ENCODE assay signal across 8 cellular contexts in the genomic region with DNA sequence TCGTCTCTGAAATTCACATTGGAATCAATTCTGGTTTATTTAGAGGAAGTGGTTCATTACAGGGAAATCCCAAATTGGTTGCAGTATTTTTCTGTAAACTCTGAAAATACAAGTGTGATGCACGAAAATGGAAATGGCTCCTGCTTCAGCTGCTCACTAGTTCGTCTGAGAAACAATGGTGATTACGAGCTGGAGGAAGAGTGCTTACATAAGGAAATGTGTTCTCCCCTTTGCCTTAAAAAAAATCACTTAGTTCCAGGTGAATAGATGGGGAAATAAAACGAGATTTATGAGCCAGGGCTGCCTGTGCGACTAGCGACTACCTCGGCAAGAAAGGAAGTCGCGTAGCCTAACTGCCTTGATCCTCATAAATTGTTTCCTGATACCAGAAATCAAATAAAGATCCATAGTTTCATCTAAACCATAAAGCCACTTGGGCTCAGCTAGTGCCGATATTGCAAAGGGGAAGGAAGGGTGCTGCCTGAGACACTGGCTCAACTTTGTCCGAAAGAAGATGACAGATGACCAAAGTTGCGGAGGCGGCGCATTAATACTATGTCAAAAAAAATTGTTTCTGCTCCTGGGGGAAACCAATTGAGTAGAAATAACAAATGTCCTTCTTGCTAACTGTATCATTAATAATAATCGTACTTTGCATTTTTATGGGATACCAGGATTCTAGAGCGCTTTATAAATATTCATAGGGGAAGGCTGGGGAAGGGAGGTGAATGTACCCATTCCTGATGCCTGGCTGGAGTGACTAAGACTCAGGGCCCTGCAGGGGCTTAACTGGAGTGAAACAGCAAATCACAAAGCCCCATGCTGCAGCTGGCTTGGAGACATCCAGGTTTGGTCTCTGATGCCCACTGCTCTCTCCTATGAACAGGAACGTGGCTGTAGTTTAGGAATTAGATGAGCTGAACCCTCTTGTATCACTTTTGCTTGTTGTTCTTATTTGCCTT.
DNase-seq lines count a peak whose midpoint lies in the region; ATAC-seq, FAIRE-seq and TF ChIP-seq lines count a peak whose summit lies in the region.

No MANE protein-coding gene starts in this region.

- ATAC-seq in GM21825 (IDR thresholded peaks at IDR 0.05; ENCODE audit: unreplicated experiment) = peak; percentile 56

- dilution Hi-C loops in keratinocyte (cut with MboI; ENCODE audit: extremely low pct_ligation_motif_present, low sequenced_read_pairs) = no loop called here

- peaks cover 3% of the 10 kb centered on the region for H3K27me3 Mint-ChIP-seq in glutamatergic neuron (ENCODE audit: unreplicated experiment)
- H3K27me3 Mint-ChIP-seq in activated CD4-positive, alpha-beta memory T cell treated with anti-CD3 and anti-CD28 coated beads for 36 hours = peaks cover 7% of the 10 kb centered on the region

- H3K9me3 Mint-ChIP-seq in glutamatergic neuron (ENCODE audit: unreplicated experiment) = peaks cover 2% of the 10 kb centered on the region
- H3K9me3 Mint-ChIP-seq in activated CD4-positive, alpha-beta memory T cell treated with anti-CD3 and anti-CD28 coated beads for 36 hours = no peaks in the 10 kb centered on the region

- H3K27ac ChIP-seq in keratinocyte (ENCODE audit: control insufficient read depth, insufficient read depth, low read length) (no peak overlapping the region), testis (peak overlapping the region; percentile 0 to 32)

- H3K27ac Mint-ChIP-seq in glutamatergic neuron (ENCODE audit: unreplicated experiment) = no peak overlapping the region
- H3K27ac Mint-ChIP-seq in activated CD4-positive, alpha-beta memory T cell treated with anti-CD3 and anti-CD28 coated beads for 36 hours = no peak overlapping the region

- H3K9me1 ChIP-seq in keratinocyte (ENCODE audit: control insufficient read depth, extremely low read depth, insufficient read depth, low read length) = no peaks in the 10 kb centered on the region

- POLR2A ChIA-PET in activated CD4-positive, alpha-beta memory T cell treated with anti-CD3 and anti-CD28 coated beads for 36 hours (lab: Charles Lee) = no interaction called here

- TF ChIP-seq POLR2A in testis (IDR thresholded peaks at IDR 0.05) = no peak

- H3K36me3 ChIP-seq in adipocyte (ENCODE audit: control insufficient read depth, insufficient read depth, low read length, severe bottlenecking) (no peaks in the 10 kb centered on the region), keratinocyte (ENCODE audit: control insufficient read depth in 2 of 2, extremely low read depth in 1 of 2, insufficient read depth in 2 of 2, low read length in 2 of 2) (no peaks in the 10 kb centered on the region), testis (ENCODE audit: low read depth, missing control alignments) (no peaks in the 10 kb centered on the region)

- H4K20me1 ChIP-seq in keratinocyte (ENCODE audit: control insufficient read depth, extremely low read depth, insufficient read depth, low read length) = no peaks in the 10 kb centered on the region

- WGBS in testis, 2 donors = 17 to 25% methylated on average over 18 of the region's 18 CpGs

- intact Hi-C loops in testis (cut with DNase I; ENCODE audit: low total_unique reads) = no loop called here
- intact Hi-C loops in activated CD4-positive, alpha-beta memory T cell treated with anti-CD3 and anti-CD28 coated beads for 36 hours (cut with micrococcal nuclease) = no loop called here

- H3K9me3 ChIP-seq in adipocyte (ENCODE audit: control insufficient read depth, low read length) = no peaks in the 10 kb centered on the region
- H3K9me3 ChIP-seq in keratinocyte (ENCODE audit: control insufficient read depth, low read depth, low read length) = no peaks in the 10 kb centered on the region
- H3K9me3 ChIP-seq in testis = no peaks in the 10 kb centered on the region

- H3K4me1 ChIP-seq in adipocyte (ENCODE audit: control insufficient read depth, insufficient read depth, low read length) (peaks cover 34% of the 10 kb centered on the region), keratinocyte (ENCODE audit: control insufficient read depth, extremely low read depth, insufficient read depth, low read length) (peaks cover 21% of the 10 kb centered on the region), testis (peaks cover 30% of the 10 kb centered on the region)

- no peak overlapping the region for H3K4me3 Mint-ChIP-seq in glutamatergic neuron (ENCODE audit: unreplicated experiment)
- no peak overlapping the region for H3K4me3 Mint-ChIP-seq in activated CD4-positive, alpha-beta memory T cell treated with anti-CD3 and anti-CD28 coated beads for 36 hours

- peak; percentile 26 for FAIRE-seq in keratinocyte (lab: Jason Lieb, UNC)
- no peak for FAIRE-seq in GM19239 (lab: Jason Lieb, UNC)

- H2AFZ ChIP-seq in keratinocyte (ENCODE audit: control insufficient read depth, low read length) = no peak overlapping the region

- no peaks in the 10 kb centered on the region for H3K79me2 ChIP-seq in keratinocyte (ENCODE audit: control insufficient read depth, insufficient read depth, low read length)

- DNase-seq in adipocyte (ENCODE audit: low read depth) (peak; percentile 53), keratinocyte (ENCODE audit: low read depth, low spot score) (no peak), testis (no peak), cerebellum (ENCODE audit: low spot score) (no peak), glutamatergic neuron (no peak), GM19239 (ENCODE audit: insufficient read length, low spot score) (no peak)
- no peak for DNase-seq in activated CD4-positive, alpha-beta memory T cell treated with anti-CD3 and anti-CD28 coated beads for 36 hours

- H3K4me3 ChIP-seq in adipocyte (ENCODE audit: low read length) (peak overlapping the region; percentile 85), keratinocyte (ENCODE audit: control insufficient read depth in 2 of 3, extremely low read depth in 1 of 3, insufficient read depth in 2 of 3, low read depth in 1 of 3, low read length in 3 of 3) (no peak overlapping the region), testis (peak overlapping the region in 1 of 2 donors; percentile 29)

- CTCF ChIA-PET in activated CD4-positive, alpha-beta memory T cell treated with anti-CD3 and anti-CD28 coated beads for 36 hours (lab: Charles Lee) = no interaction called here

- no peak for TF ChIP-seq CTCF in keratinocyte (optimal IDR thresholded peaks at IDR 0.05 in 1 of 3, IDR thresholded peaks at IDR 0.05 in 1 of 3, conservative IDR thresholded peaks at IDR 0.05 in 1 of 3; ENCODE audit: extremely low read depth in 1 of 3, insufficient read depth in 2 of 3, low read length in 3 of 3)
- no peak for TF ChIP-seq CTCF in testis (IDR thresholded peaks at IDR 0.05)
- no peak for TF ChIP-seq CTCF in glutamatergic neuron (IDR thresholded peaks at IDR 0.05; ENCODE audit: partially characterized antibody, unreplicated experiment)

- H3K4me2 ChIP-seq in keratinocyte (ENCODE audit: control insufficient read depth, extremely low read depth, insufficient read depth, low read depth, low read length) = peak overlapping the region; percentile 50

- no peaks in the 10 kb centered on the region for H3K4me1 Mint-ChIP-seq in glutamatergic neuron (ENCODE audit: low read depth, unreplicated experiment)
- H3K4me1 Mint-ChIP-seq in activated CD4-positive, alpha-beta memory T cell treated with anti-CD3 and anti-CD28 coated beads for 36 hours (ENCODE audit: low read depth) = no peaks in the 10 kb centered on the region

- no peaks in the 10 kb centered on the region for H3K36me3 Mint-ChIP-seq in glutamatergic neuron (ENCODE audit: unreplicated experiment)
- no peaks in the 10 kb centered on the region for H3K36me3 Mint-ChIP-seq in activated CD4-positive, alpha-beta memory T cell treated with anti-CD3 and anti-CD28 coated beads for 36 hours

- H3K27me3 ChIP-seq in adipocyte (replicated peaks; ENCODE audit: control insufficient read depth, insufficient read depth, low read length) (no peaks in the 10 kb centered on the region), keratinocyte (ENCODE audit: control insufficient read depth, extremely low read depth, insufficient read depth, low read length) (no peaks in the 10 kb centered on the region), testis (no peaks in the 10 kb centered on the region)

- H3K9ac ChIP-seq in adipocyte (ENCODE audit: low read length) = peak overlapping the region; percentile 83
- H3K9ac ChIP-seq in keratinocyte (ENCODE audit: control insufficient read depth, extremely low read depth, insufficient read depth, low read length) = no peak overlapping the region
